ENCODE assay signal across 8 cellular contexts in genomic region chr12:113333877-113334785, GRCh38. TPM values are rescaled to one million over a fixed set of nuclear protein-coding genes. Genes with fewer than 3 reads are reported as not detected.
DNase-seq lines count a peak whose midpoint lies in the region; ATAC-seq lines count a peak whose summit lies in the region.

No MANE protein-coding gene starts in this region.

- H3K4me3 Mint-ChIP-seq in activated CD4-positive, alpha-beta memory T cell treated with anti-CD3 and anti-CD28 coated beads, Interleukin-2, amount 10 ng/mL, durations not matched to agents 7 days and 5 days = peak overlapping the region; percentile 86

- peaks cover 23% of the 10 kb centered on the region for H3K36me3 Mint-ChIP-seq in activated CD4-positive, alpha-beta memory T cell treated with anti-CD3 and anti-CD28 coated beads, Interleukin-2, amount 10 ng/mL, durations not matched to agents 7 days and 5 days (ENCODE audit: low read depth)

- DNase-seq in DMS53 (lab: John Stamatoyannopoulos, UW) (peak; percentile 61), DMS53 treated with DMSO at 0.1 percent for 48 hours (lab: John Stamatoyannopoulos, UW; ENCODE audit: unreplicated experiment) (no peak), cardiac septum (ENCODE audit: low spot score) (peak; percentile 80), renal cortical epithelial cell (ENCODE audit: low read depth) (peak; percentile 8), HuH-7 (ENCODE audit: low spot score) (no peak), inferior parietal cortex (ENCODE audit: extremely low spot score) (no peak)
- DNase-seq in activated CD4-positive, alpha-beta memory T cell treated with anti-CD3 and anti-CD28 coated beads, Interleukin-2, amount 10 ng/mL, durations not matched to agents 7 days and 5 days = no peak

- H3K9me3 Mint-ChIP-seq in activated CD4-positive, alpha-beta memory T cell treated with anti-CD3 and anti-CD28 coated beads, Interleukin-2, amount 10 ng/mL, durations not matched to agents 7 days and 5 days = no peaks in the 10 kb centered on the region

- H3K4me1 Mint-ChIP-seq in activated CD4-positive, alpha-beta memory T cell treated with anti-CD3 and anti-CD28 coated beads, Interleukin-2, amount 10 ng/mL, durations not matched to agents 7 days and 5 days = peaks cover 19% of the 10 kb centered on the region

- intact Hi-C loops in cardiac septum (cut with DNase I) = no loop called here

- H3K27ac Mint-ChIP-seq in activated CD4-positive, alpha-beta memory T cell treated with anti-CD3 and anti-CD28 coated beads, Interleukin-2, amount 10 ng/mL, durations not matched to agents 7 days and 5 days = peak overlapping the region; percentile 17

- POLR2A ChIA-PET in activated CD4-positive, alpha-beta memory T cell treated with anti-CD3 and anti-CD28 coated beads, Interleukin-2, amount 10 ng/mL, durations not matched to agents 7 days and 5 days (lab: Charles Lee) = interaction anchor here (1.0 to 2.1 kb wide), 5 partner anchors 15 to 126 kb away, joined by 3 to 4 read pairs (median 3); partner anchors contain the start of gene PLBD2

- CTCF ChIA-PET in activated CD4-positive, alpha-beta memory T cell treated with anti-CD3 and anti-CD28 coated beads, Interleukin-2, amount 10 ng/mL, durations not matched to agents 7 days and 5 days (lab: Charles Lee) = interaction anchor here (1.0 to 2.1 kb wide), 5 partner anchors 23 to 181 kb away, joined by 3 to 13 read pairs (median 5); partner anchors contain the start of gene PLBD2

- ATAC-seq in HG03354 (IDR thresholded peaks at IDR 0.05; ENCODE audit: poor library complexity, severe bottlenecking, unreplicated experiment) = peak; percentile 23

- H3K27me3 Mint-ChIP-seq in activated CD4-positive, alpha-beta memory T cell treated with anti-CD3 and anti-CD28 coated beads, Interleukin-2, amount 10 ng/mL, durations not matched to agents 7 days and 5 days = no peaks in the 10 kb centered on the region

RNA-seq across cellular contexts. Expression of gene SLC8B1, which starts 0.8 kb away (rescaled TPM):
- 10 to 100 TPM; 20.2 to 20.8 TPM for total RNA-seq in activated CD4-positive, alpha-beta memory T cell treated with anti-CD3 and anti-CD28 coated beads, Interleukin-2, amount 10 ng/mL, durations not matched to agents 7 days and 5 days
- total RNA-seq in cardiac septum = 11.0 TPM
- 22.8 and 43.8 TPM in 2 replicates for total RNA-seq in renal cortical epithelial cell

RNA-seq across cellular contexts. Expression of gene PLBD2, which starts 24.3 kb away (rescaled TPM):
- total RNA-seq in activated CD4-positive, alpha-beta memory T cell treated with anti-CD3 and anti-CD28 coated beads, Interleukin-2, amount 10 ng/mL, durations not matched to agents 7 days and 5 days = 10 to 100 TPM in 1 of 2 experiments, 1 to 10 TPM in 1; 9.9 to 10.9 TPM
- total RNA-seq in cardiac septum (30.8 TPM), renal cortical epithelial cell (25.9 and 51.0 TPM in 2 replicates)

Comparison
In these comparisons a context has a peak if more than half of its experiments do, and no peak if none do; other contexts are left out.
1. DNase-seq: peak in DMS53 (single experiment), cardiac septum (single experiment) and renal cortical epithelial cell (single experiment); none in DMS53 treated with DMSO at 0.1 percent for 48 hours (single experiment), activated CD4-positive, alpha-beta memory T cell treated with anti-CD3 and anti-CD28 coated beads, Interleukin-2, amount 10 ng/mL, durations not matched to agents 7 days and 5 days (single experiment), HuH-7 (single experiment) and inferior parietal cortex (single experiment).